ENCODE assay signal across 17 cellular contexts in genomic region chr1:206674236-206674635, GRCh38. TPM values are rescaled to one million over a fixed set of nuclear protein-coding genes. Genes with fewer than 3 reads are reported as not detected.
DNase-seq lines count a peak whose midpoint lies in the region; ATAC-seq and TF ChIP-seq lines count a peak whose summit lies in the region.
"Had no signal": no experiment of that assay in that cellular context is flagged by ENCODE, and none has a peak within 500 bp of the region (broad histone marks: within the 10 kb centered on the region; RNA-seq: fewer than 3 reads in every experiment).

No MANE protein-coding gene starts in this region.

- H3K27me3 ChIP-seq in PC-3 (ENCODE audit: low read length) = no peaks in the 10 kb centered on the region
- no peaks in the 10 kb centered on the region for H3K27me3 ChIP-seq in mucosa of rectum (ENCODE audit: control insufficient read depth in 2 of 2, insufficient read depth in 2 of 2, low read length in 2 of 2)
- no peaks in the 10 kb centered on the region for H3K27me3 ChIP-seq in thoracic aorta (replicated peaks; ENCODE audit: insufficient read depth)
- no peaks in the 10 kb centered on the region for H3K27me3 ChIP-seq in right lobe of liver

- H3K4me1 ChIP-seq in PC-3 (ENCODE audit: insufficient read depth, low read length) (peaks cover 17% of the 10 kb centered on the region), mucosa of rectum (ENCODE audit: control insufficient read depth in 2 of 2, insufficient read depth in 2 of 2, low read length in 2 of 2) (peaks cover 32 to 39% of the 10 kb centered on the region in 2 donors), thoracic aorta (ENCODE audit: control insufficient read depth in 1 of 2, low read depth in 2 of 2) (peaks cover 26 to 40% of the 10 kb centered on the region in 2 donors), right lobe of liver (no peaks in the 10 kb centered on the region)

- no peaks in the 10 kb centered on the region for H3K9me3 Mint-ChIP-seq in central memory CD8-positive, alpha-beta T cell
- H3K9me3 Mint-ChIP-seq: CD4-positive, alpha-beta memory T cell; nephron progenitor cell had no signal

- H3K4me1 Mint-ChIP-seq in central memory CD8-positive, alpha-beta T cell = no peaks in the 10 kb centered on the region

- no peak for TF ChIP-seq POLR2A in right lobe of liver (IDR thresholded peaks at IDR 0.05)
- no peak for TF ChIP-seq POLR2A in lower leg skin (IDR thresholded peaks at IDR 0.05)

- TF ChIP-seq CTCF in PC-3 (conservative IDR thresholded peaks at IDR 0.05; ENCODE audit: low read depth, low read length) (no peak), thoracic aorta (IDR thresholded peaks at IDR 0.05) (no peak), right lobe of liver (IDR thresholded peaks at IDR 0.05) (no peak), lower leg skin (IDR thresholded peaks at IDR 0.05) (no peak)

- no peaks in the 10 kb centered on the region for H3K79me2 ChIP-seq in PC-3 (ENCODE audit: low read length)

- BruUV-seq in PC-3 (replicated peaks; lab: Mats Ljungman, UMichigan) = no TSS peak

- H2AFZ ChIP-seq in PC-3 (ENCODE audit: low read length) = peak overlapping the region; percentile 42; the same call in 1 of the 2 replicates

- intact Hi-C loops in PC-3 (cut with micrococcal nuclease) = no loop called here
- intact Hi-C loops in right lobe of liver (cut with DNase I) = no loop called here
- intact Hi-C loops in lower leg skin (cut with DNase I; ENCODE audit: low total_unique reads) = no loop called here

- DNase-seq in PC-3 (no peak), thoracic aorta (ENCODE audit: low spot score) (no peak), right lobe of liver (no peak), lower leg skin (ENCODE audit: low spot score in 2 of 2) (no peak), ecto neural progenitor cell (ENCODE audit: low spot score) (no peak)
- DNase-seq in central memory CD8-positive, alpha-beta T cell (ENCODE audit: low spot score in 2 of 2) = no peak
- DNase-seq: activated CD4-positive, alpha-beta T cell treated with anti-CD3 and anti-CD28 coated beads, Interleukin-2, amount 50 U/mL, for 4 hours; activated T-cell treated with anti-CD3 and anti-CD28 coated beads, Interleukin-2, amount 50 U/mL, for 48 hours; CD4-positive, alpha-beta memory T cell; erythroblast; H7; MV-4-11; nephron progenitor cell; NK-92 treated with Interleukin-12 subunit alpha and Interleukin-12 subunit beta, amount 100 ng/mL, for 24 hours; stimulated activated naive CD4-positive, alpha-beta T cell treated with Interleukin-2 at 50 U/mL for 16 hours had no signal

- peak overlapping the region; percentile 42; the same call in 1 of the 2 replicates for H3K4me2 ChIP-seq in PC-3 (ENCODE audit: low read length)

- POLR2A ChIA-PET in PC-3 (lab: Charles Lee; ENCODE audit: unreplicated experiment) = interaction anchor here (1.0 kb wide), 3 partner anchors 10 to 216 kb away, joined by 4 to 15 read pairs (median 8); no protein-coding TSS in a partner anchor

- H3K9me2 ChIP-seq in PC-3 (replicated peaks; ENCODE audit: low read length) = no peaks in the 10 kb centered on the region

- H3K27me3 Mint-ChIP-seq in central memory CD8-positive, alpha-beta T cell = no peaks in the 10 kb centered on the region
- H3K27me3 Mint-ChIP-seq: CD4-positive, alpha-beta memory T cell had no signal

- H3K4me3 ChIP-seq in PC-3 (ENCODE audit: low read length) (no peak overlapping the region), mucosa of rectum (ENCODE audit: low read length in 2 of 2) (no peak overlapping the region), thoracic aorta (no peak overlapping the region), right lobe of liver (no peak overlapping the region), lower leg skin (ENCODE audit: low read depth, poor library complexity, severe bottlenecking) (no peak overlapping the region)

- peaks cover 3% of the 10 kb centered on the region for H3K36me3 Mint-ChIP-seq in central memory CD8-positive, alpha-beta T cell (ENCODE audit: insufficient read depth)
- H3K36me3 Mint-ChIP-seq: CD4-positive, alpha-beta memory T cell had no signal

- ATAC-seq in PC-3 (no peak), thoracic aorta (ENCODE audit: insufficient number of reproducible peaks, low FRiP score, low read depth) (no peak), right lobe of liver (no peak), GM18858 (IDR thresholded peaks at IDR 0.05; ENCODE audit: unreplicated experiment) (no peak)
- ATAC-seq in central memory CD8-positive, alpha-beta T cell (replicated peaks; ENCODE audit: extremely low read depth, poor library complexity, severe bottlenecking) = no peak

- CTCF ChIA-PET in PC-3 (lab: Charles Lee) = interaction anchor here (1.0 to 1.5 kb wide), 5 partner anchors 10 to 62 kb away, joined by 3 to 27 read pairs (median 9); partner anchors contain the start of genes DYRK3 and EIF2D

- peak overlapping the region; percentile 68 for H3K27ac Mint-ChIP-seq in central memory CD8-positive, alpha-beta T cell (ENCODE audit: low read depth)
- H3K27ac Mint-ChIP-seq: CD4-positive, alpha-beta memory T cell; nephron progenitor cell had no signal

- H4K20me1 ChIP-seq in PC-3 (ENCODE audit: low read length) = no peaks in the 10 kb centered on the region

- no peak overlapping the region for H3K4me3 Mint-ChIP-seq in central memory CD8-positive, alpha-beta T cell
- H3K4me3 Mint-ChIP-seq: CD4-positive, alpha-beta memory T cell; nephron progenitor cell had no signal

- H3K27ac ChIP-seq in PC-3 (ENCODE audit: low read length) = peak overlapping the region; percentile 66
- peak overlapping the region; percentile 28 to 65 for H3K27ac ChIP-seq in mucosa of rectum (ENCODE audit: low read depth in 2 of 2, low read length in 2 of 2)
- H3K27ac ChIP-seq in thoracic aorta = peak overlapping the region; percentile 72 to 83
- H3K27ac ChIP-seq in right lobe of liver = no peak overlapping the region

- peak overlapping the region; percentile 6; the same call in 1 of the 2 replicates for H3K9ac ChIP-seq in PC-3 (ENCODE audit: low read length)
- H3K9ac ChIP-seq in mucosa of rectum (ENCODE audit: low read depth in 1 of 2, low read length in 2 of 2) = no peak overlapping the region

- no peaks in the 10 kb centered on the region for H3K36me3 ChIP-seq in PC-3 (ENCODE audit: low read depth, low read length)
- H3K36me3 ChIP-seq in mucosa of rectum (ENCODE audit: control insufficient read depth in 2 of 2, insufficient read depth in 2 of 2, low read length in 2 of 2) = no peaks in the 10 kb centered on the region
- H3K36me3 ChIP-seq in thoracic aorta = no peaks in the 10 kb centered on the region
- no peaks in the 10 kb centered on the region for H3K36me3 ChIP-seq in right lobe of liver

- no peaks in the 10 kb centered on the region for H3F3A ChIP-seq in PC-3 (ENCODE audit: low read length, unreplicated experiment)

- WGBS in right lobe of liver (ENCODE audit: insufficient coverage, low coverage, low lambda C conversion rate, missing lambda C conversion rate) = 100% methylated on average over 2 of the region's 3 CpGs
- 88 to 92% methylated on average over 3 of the region's 3 CpGs for WGBS in lower leg skin, 2 donors

- H3K9me3 ChIP-seq in PC-3 (ENCODE audit: low read length) (no peaks in the 10 kb centered on the region), mucosa of rectum (ENCODE audit: control insufficient read depth in 2 of 2, low read length in 2 of 2) (no peaks in the 10 kb centered on the region), thoracic aorta (no peaks in the 10 kb centered on the region), right lobe of liver (no peaks in the 10 kb centered on the region)

RNA-seq across cellular contexts. Expression of gene MAPKAPK2, which starts 10.5 kb away (rescaled TPM):
- total RNA-seq in PC-3 (2014; rRNA removed) = 98.5 and 133 TPM in 2 replicates
- total RNA-seq in thoracic aorta = 10 to 100 TPM; 80.7 to 89.2 TPM
- total RNA-seq in right lobe of liver = 10 to 100 TPM; 25.6 to 46.6 (median 34.0) TPM
- total RNA-seq in lower leg skin = 10 to 100 TPM; 40.0 to 62.4 (median 52.4) TPM

RNA-seq across cellular contexts. Expression of gene DYRK3, which starts 38.9 kb away (rescaled TPM):
- total RNA-seq in PC-3 (2014; rRNA removed) = 12.1 and 14.1 TPM in 2 replicates
- 10 to 100 TPM in 1 of 2 donors, 1 to 10 TPM in 1; 6.8 to 11.9 TPM for total RNA-seq in thoracic aorta
- 1 to 10 TPM; 2.8 to 5.6 (median 4.0) TPM for total RNA-seq in right lobe of liver
- 1 to 10 TPM; 1.4 to 4.7 (median 3.2) TPM for total RNA-seq in lower leg skin

Comparison
In these comparisons a context has a peak if more than half of its experiments do, and no peak if none do; other contexts are left out.
1. H3K27ac ChIP-seq: peak in PC-3 (single experiment), mucosa of rectum (2 of 2) and thoracic aorta (2 of 2); none in right lobe of liver (0 of 3).